ENCODE assay signal across 15 cellular contexts in the genomic region with DNA sequence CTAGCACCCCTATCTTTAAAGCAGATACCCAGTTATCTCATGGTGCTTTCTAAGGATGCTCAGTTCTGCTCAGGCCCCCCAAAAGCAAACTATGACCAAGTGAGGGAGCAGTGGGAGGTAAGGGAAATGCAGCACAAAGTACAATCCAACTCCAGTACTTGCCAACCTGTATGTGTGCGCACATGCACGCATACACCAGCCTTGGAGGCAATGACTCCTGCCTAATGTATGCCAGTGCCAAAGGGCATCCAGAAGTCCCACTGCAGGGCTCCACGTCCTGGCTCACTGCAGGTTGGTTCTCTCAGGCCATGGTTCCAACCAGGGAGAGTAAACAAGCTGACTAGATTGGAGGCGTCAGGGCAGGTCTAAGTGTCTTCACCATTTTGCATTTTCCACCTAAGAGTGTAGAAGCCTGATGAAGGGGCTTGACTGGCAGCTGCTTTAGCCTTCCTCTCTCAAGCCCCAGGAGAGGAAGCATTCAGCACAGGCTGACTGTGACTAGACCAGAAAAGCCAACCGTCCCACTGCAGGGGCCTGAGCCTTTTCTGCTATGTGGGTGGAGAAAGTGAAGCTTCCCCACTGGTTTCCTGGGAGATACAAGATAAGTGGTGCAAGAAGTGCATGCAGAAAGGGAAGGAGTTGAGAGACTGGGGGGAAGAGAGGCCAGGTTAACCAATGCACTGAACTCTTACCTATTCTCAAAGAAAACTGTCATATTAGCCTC. TPM values are rescaled to one million over a fixed set of nuclear protein-coding genes. Genes with fewer than 3 reads are reported as not detected.
DNase-seq lines count a peak whose midpoint lies in the region; ATAC-seq and TF ChIP-seq lines count a peak whose summit lies in the region.
"Had no signal": no experiment of that assay in that cellular context is flagged by ENCODE, and none has a peak within 500 bp of the region (broad histone marks: within the 10 kb centered on the region; RNA-seq: fewer than 3 reads in every experiment).

No MANE protein-coding gene starts in this region.

- H2BK12ac ChIP-seq in neuronal stem cell (ENCODE audit: low read length): no peak overlapping the region

- H3K18ac ChIP-seq in neuronal stem cell (ENCODE audit: low read length): peak overlapping the region; percentile 69

- H3K4me1 ChIP-seq in CD8-positive, alpha-beta T cell (ENCODE audit: insufficient read depth, low read length): peaks cover 94% of the 10 kb centered on the region
- H3K4me1 ChIP-seq in ascending aorta: peaks cover 9 to 31% of the 10 kb centered on the region in 2 donors
- H3K4me1 ChIP-seq in neuronal stem cell (ENCODE audit: control insufficient read depth in 2 of 2, insufficient read depth in 1 of 2, low read depth in 1 of 2, low read length in 2 of 2): peaks cover 12 to 19% of the 10 kb centered on the region in 2 donors

- DNase-seq in CD8-positive, alpha-beta T cell: peak in 1 of 7 experiments; percentile 58
- DNase-seq in MV-4-11 (lab: John Stamatoyannopoulos, UW): peak; percentile 51
- DNase-seq in ascending aorta (ENCODE audit: low spot score in 2 of 2): no peak
- DNase-seq in neuronal stem cell (ENCODE audit: low spot score): no peak
- DNase-seq in GM03348 (ENCODE audit: low spot score): no peak
- DNase-seq: foreskin melanocyte, left ventricle myocardium inferior, NCI-H82, SW 1271 had no signal

- no peak overlapping the region for H2AFZ ChIP-seq in neuronal stem cell (ENCODE audit: low read length)

- no peak overlapping the region for H4K8ac ChIP-seq in neuronal stem cell (ENCODE audit: low read depth, low read length)

- no peak overlapping the region for H3K14ac ChIP-seq in neuronal stem cell (ENCODE audit: low read length)

- peaks cover 36% of the 10 kb centered on the region for H3K36me3 Mint-ChIP-seq in CD8-positive, alpha-beta T cell

- CTCF ChIA-PET in CD8-positive, alpha-beta T cell (lab: Charles Lee): interaction anchor here (0.6 to 43.6 kb wide), 5 partner anchors 3 to 225 kb away, joined by 3 to 1903 read pairs (median 681); partner anchors contain the start of genes AMIGO1, ATXN7L2, CYB561D1 and GPR61

- no CpG with 5 or more reads among the region's 5 CpGs for WGBS in neuronal stem cell (ENCODE audit: extremely low coverage in 2 of 2, insufficient read length in 2 of 2, insufficient replicate concordance in 1 of 2), 2 donors

- H3K9ac ChIP-seq in neuronal stem cell (ENCODE audit: low read depth, low read length, poor library complexity): no peak overlapping the region

- no peak for TF ChIP-seq CTCF in CD8-positive, alpha-beta T cell (IDR thresholded peaks at IDR 0.05)
- TF ChIP-seq CTCF in ascending aorta (IDR thresholded peaks at IDR 0.05): no peak

- peak overlapping the region; percentile 47 for H3K4me3 ChIP-seq in CD8-positive, alpha-beta T cell (ENCODE audit: low read depth, low read length)
- H3K4me3 ChIP-seq in ascending aorta (no peak overlapping the region), neuronal stem cell (ENCODE audit: low read length in 2 of 2) (no peak overlapping the region)
- H3K4me3 ChIP-seq: coronary artery, left ventricle myocardium inferior, suprapubic skin had no signal

- H4K91ac ChIP-seq in neuronal stem cell (ENCODE audit: low read depth, low read length, poor library complexity): no peak overlapping the region

- peaks cover 9% of the 10 kb centered on the region for H3K36me3 ChIP-seq in CD8-positive, alpha-beta T cell (ENCODE audit: insufficient read depth, low read length)
- H3K36me3 ChIP-seq in ascending aorta: peaks cover 3 to 13% of the 10 kb centered on the region in 2 donors
- peaks cover 5 to 15% of the 10 kb centered on the region in 2 donors for H3K36me3 ChIP-seq in neuronal stem cell (replicated peaks in 1 of 2; ENCODE audit: control insufficient read depth in 2 of 2, insufficient read depth in 2 of 2, low read length in 2 of 2)

- H2BK5ac ChIP-seq in neuronal stem cell (ENCODE audit: low read length): no peak overlapping the region

- peaks cover 89% of the 10 kb centered on the region for H3K4me1 Mint-ChIP-seq in CD8-positive, alpha-beta T cell (ENCODE audit: low read depth)

- peak overlapping the region; percentile 84 for H3K4me3 Mint-ChIP-seq in CD8-positive, alpha-beta T cell

- no peaks in the 10 kb centered on the region for H3K9me3 Mint-ChIP-seq in CD8-positive, alpha-beta T cell

- H3K27ac ChIP-seq in CD8-positive, alpha-beta T cell (ENCODE audit: low read depth, low read length): peak overlapping the region; percentile 85
- H3K27ac ChIP-seq in ascending aorta: peak overlapping the region; percentile 53 to 64
- no peak overlapping the region for H3K27ac ChIP-seq in neuronal stem cell (replicated peaks; ENCODE audit: low read length)
- H3K27ac ChIP-seq: left ventricle myocardium inferior had no signal

- H2BK120ac ChIP-seq in neuronal stem cell (ENCODE audit: low read depth, low read length): no peak overlapping the region

- intact Hi-C loops in CD8-positive, alpha-beta T cell (cut with DNase I, micrococcal nuclease): loop anchor here (1.0 to 5.0 kb wide), 4 partner anchors 8 to 120 kb away; partner anchors contain the start of gene CYB561D1 (in 2 of the 2)
- intact Hi-C loops in ascending aorta (cut with DNase I): no loop called here

- H3K23ac ChIP-seq in neuronal stem cell (ENCODE audit: low read depth, low read length, poor library complexity): no peak overlapping the region

- H3K27ac Mint-ChIP-seq in CD8-positive, alpha-beta T cell: peak overlapping the region; percentile 97

- no peaks in the 10 kb centered on the region for H3K79me1 ChIP-seq in neuronal stem cell (ENCODE audit: low read depth, low read length)

- H3K4me2 ChIP-seq in neuronal stem cell (ENCODE audit: insufficient read depth, low read length, poor library complexity, severe bottlenecking): no peak overlapping the region

- peak overlapping the region; percentile 23 for H2AK5ac ChIP-seq in neuronal stem cell (ENCODE audit: low read depth, low read length)

- peak; percentile 4 for ATAC-seq in CD8-positive, alpha-beta T cell
- no peak for ATAC-seq in HG02840 (IDR thresholded peaks at IDR 0.05; ENCODE audit: low FRiP score, unreplicated experiment)
- ATAC-seq in GM18517 (IDR thresholded peaks at IDR 0.05; ENCODE audit: unreplicated experiment): no peak
- ATAC-seq in GM18502 (IDR thresholded peaks at IDR 0.05; ENCODE audit: poor library complexity, unreplicated experiment): no peak

- no peaks in the 10 kb centered on the region for H3K9me3 ChIP-seq in CD8-positive, alpha-beta T cell (ENCODE audit: low read length)
- H3K9me3 ChIP-seq in ascending aorta (no peaks in the 10 kb centered on the region), neuronal stem cell (replicated peaks in 1 of 2; ENCODE audit: control insufficient read depth in 2 of 2, insufficient read depth in 1 of 2, low read depth in 1 of 2, low read length in 2 of 2) (no peaks in the 10 kb centered on the region)
- H3K9me3 ChIP-seq: left ventricle myocardium inferior, suprapubic skin had no signal

- H2BK15ac ChIP-seq in neuronal stem cell (ENCODE audit: low read length): no peak overlapping the region

- H3K27me3 ChIP-seq in CD8-positive, alpha-beta T cell (ENCODE audit: insufficient read depth, low read length): no peaks in the 10 kb centered on the region
- no peaks in the 10 kb centered on the region for H3K27me3 ChIP-seq in ascending aorta
- H3K27me3 ChIP-seq in neuronal stem cell (ENCODE audit: control insufficient read depth in 3 of 3, insufficient read depth in 3 of 3, low read depth in 1 of 3, low read length in 3 of 3): no peaks in the 10 kb centered on the region
- H3K27me3 ChIP-seq: suprapubic skin had no signal

- POLR2A ChIA-PET in CD8-positive, alpha-beta T cell (lab: Charles Lee): interaction anchor here (1.0 to 3.7 kb wide), 8 partner anchors 8 to 157 kb away, joined by 3 to 25 read pairs (median 8); partner anchors contain the start of genes AMIGO1, ATXN7L2, CYB561D1 and GNAI3

- no peaks in the 10 kb centered on the region for H3K27me3 Mint-ChIP-seq in CD8-positive, alpha-beta T cell (ENCODE audit: low read depth)

- no peak overlapping the region for H3K4ac ChIP-seq in neuronal stem cell (ENCODE audit: low read length)

RNA-seq across cellular contexts. Expression of gene AMIGO1, which starts 7.7 kb away (rescaled TPM):
- 1 to 10 TPM; 8.6 to 9.6 TPM for total RNA-seq in CD8-positive, alpha-beta T cell
- total RNA-seq in ascending aorta: 4.7 TPM
- 4.8 TPM for polyA plus RNA-seq in neuronal stem cell (2013, experiment 1 of 2)
- 4.9 TPM for polyA plus RNA-seq in neuronal stem cell (2013, experiment 2 of 2)

RNA-seq across cellular contexts. Expression of gene CYB561D1, which starts 7.9 kb away (rescaled TPM):
- 10 to 100 TPM; 10.2 to 12.3 TPM for total RNA-seq in CD8-positive, alpha-beta T cell
- total RNA-seq in ascending aorta: 26.8 TPM
- polyA plus RNA-seq in neuronal stem cell (2013, experiment 1 of 2): 2.8 TPM
- 2.6 TPM for polyA plus RNA-seq in neuronal stem cell (2013, experiment 2 of 2)

RNA-seq across cellular contexts. Expression of gene ATXN7L2, which starts 18.1 kb away (rescaled TPM):
- total RNA-seq in CD8-positive, alpha-beta T cell: 10 to 100 TPM; 16.8 to 19.4 TPM
- 5.9 TPM for total RNA-seq in ascending aorta
- 11.1 TPM for polyA plus RNA-seq in neuronal stem cell (2013, experiment 1 of 2)
- 10.8 TPM for polyA plus RNA-seq in neuronal stem cell (2013, experiment 2 of 2)

RNA-seq across cellular contexts. Expression of gene SYPL2, which starts 35.5 kb away (rescaled TPM):
- total RNA-seq in CD8-positive, alpha-beta T cell: not detected
- total RNA-seq in ascending aorta: 8.1 TPM
- not detected for polyA plus RNA-seq in neuronal stem cell (2013, experiment 1 of 2)
- polyA plus RNA-seq in neuronal stem cell (2013, experiment 2 of 2): not detected

RNA-seq across cellular contexts. Expression of gene GPR61, which starts 37.9 kb away (rescaled TPM):
- total RNA-seq in CD8-positive, alpha-beta T cell: under 1 TPM; 0.43 to 0.86 TPM
- not detected for total RNA-seq in ascending aorta
- 0.28 TPM for polyA plus RNA-seq in neuronal stem cell (2013, experiment 1 of 2)
- 0.17 TPM for polyA plus RNA-seq in neuronal stem cell (2013, experiment 2 of 2)
- total RNA-seq: M059J had no signal
